9 cellular contexts compared by ENCODE assay signal in genomic region chr3:31232049-31233040, GRCh38.
DNase-seq lines count a peak whose midpoint lies in the region; ATAC-seq, FAIRE-seq and TF ChIP-seq lines count a peak whose summit lies in the region.
"Had no signal": no experiment of that assay in that cellular context is flagged by ENCODE, and none has a peak within 500 bp of the region (broad histone marks: within the 10 kb centered on the region; RNA-seq: fewer than 3 reads in every experiment).

No MANE protein-coding gene starts in this region.

- peak overlapping the region; percentile 36 for H3K4me3 Mint-ChIP-seq in activated B cell treated with CpG ODN at 0.5 μM for 24 hours

- no peak for TF ChIP-seq POLR2A in esophagus muscularis mucosa (IDR thresholded peaks at IDR 0.05; ENCODE audit: low read depth)

- CTCF ChIA-PET in activated B cell treated with CpG ODN at 0.5 μM for 24 hours (lab: Charles Lee), result interaction anchor here (1.0 kb wide), 1 partner anchor 13 kb away, joined by 3 read pairs; no protein-coding TSS in a partner anchor

- 73% methylated on average over 12 of the region's 12 CpGs for WGBS in esophagus muscularis mucosa

- peak; percentile 39 for ATAC-seq in HG03175 (IDR thresholded peaks at IDR 0.05; ENCODE audit: unreplicated experiment)
- ATAC-seq in activated B cell treated with CpG ODN at 0.5 μM for 24 hours (ENCODE audit: low read depth), result no peak
- no peak for ATAC-seq in GM19035 (IDR thresholded peaks at IDR 0.05; ENCODE audit: unreplicated experiment)

- no peak for DNase-seq in GM18507 (ENCODE audit: extremely low spot score, insufficient read length, low read depth)
- DNase-seq in activated B cell treated with CpG ODN at 0.5 μM for 24 hours, result no peak
- peak; percentile 20 for DNase-seq in myocyte (ENCODE audit: low read depth)
- no peak for DNase-seq in DMS53 (lab: John Stamatoyannopoulos, UW)
- DNase-seq in esophagus muscularis mucosa (ENCODE audit: extremely low spot score), result no peak
- DNase-seq in occipital lobe (lab: John Stamatoyannopoulos, UW), result no peak

- H3K36me3 Mint-ChIP-seq in activated B cell treated with CpG ODN at 0.5 μM for 24 hours (ENCODE audit: low read depth), result no peaks in the 10 kb centered on the region

- TF ChIP-seq EP300 in esophagus muscularis mucosa (IDR thresholded peaks at IDR 0.05), result no peak

- H3K4me1 ChIP-seq in esophagus muscularis mucosa, result no peaks in the 10 kb centered on the region
- H3K4me1 ChIP-seq: parathyroid adenoma had no signal

- H3K27ac ChIP-seq in esophagus muscularis mucosa (replicated peaks in 1 of 4), result peak overlapping the region in 2 of 4 donors; percentile 33 to 35
- H3K27ac ChIP-seq: parathyroid adenoma had no signal

- no peak overlapping the region for H3K4me3 ChIP-seq in esophagus muscularis mucosa

- no peak for TF ChIP-seq CTCF in activated B cell treated with CpG ODN at 0.5 μM for 24 hours (IDR thresholded peaks at IDR 0.05)
- TF ChIP-seq CTCF in esophagus muscularis mucosa (IDR thresholded peaks at IDR 0.05), result no peak

- H3K9me3 ChIP-seq in esophagus muscularis mucosa, result no peaks in the 10 kb centered on the region

- peaks cover 0 to 5% (median 0%) of the 10 kb centered on the region in 4 donors for H3K27me3 ChIP-seq in esophagus muscularis mucosa

- POLR2A ChIA-PET in activated B cell treated with CpG ODN at 0.5 μM for 24 hours (lab: Charles Lee), result no interaction called here

- H3K36me3 ChIP-seq in esophagus muscularis mucosa, result no peaks in the 10 kb centered on the region

- H3K27me3 Mint-ChIP-seq in activated B cell treated with CpG ODN at 0.5 μM for 24 hours, result peaks cover 15% of the 10 kb centered on the region

- intact Hi-C loops in activated B cell treated with CpG ODN at 0.5 μM for 24 hours (cut with micrococcal nuclease) (no loop called here), esophagus muscularis mucosa (cut with DNase I) (no loop called here)

- no peak overlapping the region for H3K27ac Mint-ChIP-seq in activated B cell treated with CpG ODN at 0.5 μM for 24 hours

- peak; percentile 44 for FAIRE-seq in GM18507 (lab: Jason Lieb, UNC)

- H3K9me3 Mint-ChIP-seq in activated B cell treated with CpG ODN at 0.5 μM for 24 hours, result peaks cover 4% of the 10 kb centered on the region

- peaks cover 49% of the 10 kb centered on the region for H3K4me1 Mint-ChIP-seq in activated B cell treated with CpG ODN at 0.5 μM for 24 hours
